In genomic region chr12:130729344-130729743, GRCh38 we compare ENCODE assay signal across 38 cellular contexts. TPM values are rescaled to one million over a fixed set of nuclear protein-coding genes. Genes with fewer than 3 reads are reported as not detected.
"Had no signal": no experiment of that assay in that cellular context is flagged by ENCODE, and none has a peak within 500 bp of the region (broad histone marks: within the 10 kb centered on the region; RNA-seq: fewer than 3 reads in every experiment).

No MANE protein-coding gene starts in this region.

- H3K4me3 ChIP-seq: adrenal gland, ascending aorta, breast epithelium, cardiac muscle cell, colonic mucosa, gastrocnemius medialis, heart left ventricle had no signal

- H3K27ac ChIP-seq: adrenal gland, ascending aorta, breast epithelium, cardiac muscle cell, colonic mucosa, foreskin keratinocyte, gastrocnemius medialis, heart left ventricle, WERI-Rb-1 had no signal

- H3K27ac Mint-ChIP-seq: activated CD4-positive, alpha-beta memory T cell treated with anti-CD3 and anti-CD28 coated beads for 36 hours; activated CD4-positive, alpha-beta T cell treated with anti-CD3 and anti-CD28 coated beads for 36 hours; activated CD4-positive, alpha-beta T cell treated with anti-CD3 and anti-CD28 coated beads, Interleukin-2, amount 10 ng/mL, durations not matched to agents 24 days and 14 days; activated CD8-positive, alpha-beta memory T cell treated with anti-CD3 and anti-CD28 coated beads, Interleukin-2, amount 10 ng/mL, durations not matched to agents 7 days and 5 days; activated CD8-positive, alpha-beta T cell treated with anti-CD3 and anti-CD28 coated beads, Interleukin-2, amount 10 ng/mL, durations not matched to agents 7 days and 5 days; activated naive CD4-positive, alpha-beta T cell treated with anti-CD3 and anti-CD28 coated beads for 36 hours; activated naive CD4-positive, alpha-beta T cell treated with anti-CD3 and anti-CD28 coated beads, Interleukin-2, amount 50 U/mL, for 24 hours; activated naive CD8-positive, alpha-beta T cell treated with anti-CD3 and anti-CD28 coated beads for 36 hours; activated naive CD8-positive, alpha-beta T cell treated with anti-CD3 and anti-CD28 coated beads, Interleukin-2, amount 50 U/mL, for 24 hours; activated T-helper 1 cell treated with anti-CD3 and anti-CD28 coated beads, Interleukin-12 subunit alpha, Interleukin-12 subunit beta, Interleukin-2, Interleukin-4 antibody, amounts not matched to agents 30 ng/mL and 10 ng/mL and 1 ng/mL, durations not matched to agents 14 hours and 24 hours and 36 hours; activated T-helper 2 cell treated with anti-CD3 and anti-CD28 coated beads, Interferon-gamma antibody, Interleukin-2, Interleukin-4, amounts not matched to agents 10 μg/mL and 5 μg/mL and 100 μg/mL, durations not matched to agents 14 hours and 24 hours and 36 hours; T-helper 17 cell; T-helper 2 cell treated with Interferon-gamma antibody and Interleukin-4, amounts not matched to agents 5 μg/mL and 100 μg/mL, for 36 hours had no signal

- H3K27me3 ChIP-seq: adrenal gland, ascending aorta, cardiac muscle cell, colonic mucosa, foreskin keratinocyte, gastrocnemius medialis had no signal

- H3K4me1 ChIP-seq: adrenal gland, ascending aorta, breast epithelium, colonic mucosa, foreskin keratinocyte, gastrocnemius medialis, heart left ventricle had no signal

- H3K27me3 Mint-ChIP-seq: activated CD4-positive, alpha-beta memory T cell treated with anti-CD3 and anti-CD28 coated beads for 36 hours; activated CD4-positive, alpha-beta T cell treated with anti-CD3 and anti-CD28 coated beads, Interleukin-2, amount 10 ng/mL, durations not matched to agents 24 days and 14 days; activated CD8-positive, alpha-beta memory T cell treated with anti-CD3 and anti-CD28 coated beads, Interleukin-2, amount 10 ng/mL, durations not matched to agents 7 days and 5 days had no signal

- DNase-seq: activated CD4-positive, alpha-beta memory T cell treated with anti-CD3 and anti-CD28 coated beads for 36 hours; activated CD4-positive, alpha-beta T cell treated with anti-CD3 and anti-CD28 coated beads for 36 hours; activated CD4-positive, alpha-beta T cell treated with anti-CD3 and anti-CD28 coated beads, Interleukin-2, amount 10 ng/mL, durations not matched to agents 24 days and 14 days; activated CD4-positive, CD25-positive, alpha-beta regulatory T cell; activated CD4-positive, CD25-positive, alpha-beta regulatory T cell treated with anti-CD3 and anti-CD28 coated beads, Interleukin-2, amount 50 U/mL, for 72 hours; activated CD8-positive, alpha-beta memory T cell treated with anti-CD3 and anti-CD28 coated beads, Interleukin-2, amount 10 ng/mL, durations not matched to agents 7 days and 5 days; activated CD8-positive, alpha-beta memory T cell treated with anti-CD3 and anti-CD28 coated beads, Interleukin-2, amount 50 U/mL, for 4 hours; activated CD8-positive, alpha-beta T cell treated with anti-CD3 and anti-CD28 coated beads, Interleukin-2, amount 10 ng/mL, durations not matched to agents 7 days and 5 days; activated effector memory CD4-positive, alpha-beta T cell treated with anti-CD3 and anti-CD28 coated beads, Interleukin-2, amount 50 U/mL, for 16 hours; activated naive CD4-positive, alpha-beta T cell treated with anti-CD3 and anti-CD28 coated beads for 36 hours; activated naive CD8-positive, alpha-beta T cell treated with anti-CD3 and anti-CD28 coated beads for 36 hours; activated naive CD8-positive, alpha-beta T cell treated with anti-CD3 and anti-CD28 coated beads, Interleukin-2, amount 50 U/mL, for 24 hours; activated T-cell treated with anti-CD3 and anti-CD28 coated beads, Interleukin-2, amount 50 U/mL, for 1 hour; activated T-cell treated with anti-CD3 and anti-CD28 coated beads, Interleukin-2, amount 50 U/mL, for 48 hours; central memory CD4-positive, alpha-beta T cell; cerebellar nuclear complex; colonic mucosa; effector CD8-positive, alpha-beta T cell; foreskin keratinocyte; gastrocnemius medialis; glutamatergic neuron; heart left ventricle; T-helper 1 cell; T-helper 17 cell; T1000; WERI-Rb-1 had no signal

- H3K9me3 Mint-ChIP-seq: activated naive CD4-positive, alpha-beta T cell treated with anti-CD3 and anti-CD28 coated beads, Interleukin-2, amount 50 U/mL, for 24 hours; T-helper 2 cell treated with Interferon-gamma antibody and Interleukin-4, amounts not matched to agents 5 μg/mL and 100 μg/mL, for 36 hours had no signal

- ATAC-seq: activated CD4-positive, alpha-beta T cell treated with anti-CD3 and anti-CD28 coated beads for 36 hours; activated CD8-positive, alpha-beta memory T cell treated with anti-CD3 and anti-CD28 coated beads, Interleukin-2, amount 10 ng/mL, durations not matched to agents 7 days and 5 days; activated CD8-positive, alpha-beta T cell treated with anti-CD3 and anti-CD28 coated beads, Interleukin-2, amount 10 ng/mL, durations not matched to agents 7 days and 5 days; activated naive CD8-positive, alpha-beta T cell treated with anti-CD3 and anti-CD28 coated beads, Interleukin-2, amount 50 U/mL, for 24 hours; esophagus mucosa; foreskin keratinocyte; gastrocnemius medialis; heart left ventricle; T-helper 17 cell had no signal

- H3K36me3 Mint-ChIP-seq: activated CD4-positive, alpha-beta memory T cell treated with anti-CD3 and anti-CD28 coated beads for 36 hours; activated CD8-positive, alpha-beta memory T cell treated with anti-CD3 and anti-CD28 coated beads, Interleukin-2, amount 10 ng/mL, durations not matched to agents 7 days and 5 days; activated naive CD4-positive, alpha-beta T cell treated with anti-CD3 and anti-CD28 coated beads, Interleukin-2, amount 50 U/mL, for 24 hours; activated naive CD8-positive, alpha-beta T cell treated with anti-CD3 and anti-CD28 coated beads for 36 hours; brain had no signal

- H3K9me3 ChIP-seq: adrenal gland, colonic mucosa had no signal

- H3K4me1 Mint-ChIP-seq: activated CD4-positive, alpha-beta T cell treated with anti-CD3 and anti-CD28 coated beads for 36 hours; activated CD4-positive, alpha-beta T cell treated with anti-CD3 and anti-CD28 coated beads, Interleukin-2, amount 10 ng/mL, durations not matched to agents 24 days and 14 days; activated CD8-positive, alpha-beta memory T cell treated with anti-CD3 and anti-CD28 coated beads, Interleukin-2, amount 10 ng/mL, durations not matched to agents 7 days and 5 days; activated naive CD4-positive, alpha-beta T cell treated with anti-CD3 and anti-CD28 coated beads, Interleukin-2, amount 50 U/mL, for 24 hours; activated naive CD8-positive, alpha-beta T cell treated with anti-CD3 and anti-CD28 coated beads for 36 hours; activated naive CD8-positive, alpha-beta T cell treated with anti-CD3 and anti-CD28 coated beads, Interleukin-2, amount 50 U/mL, for 24 hours; T-helper 17 cell had no signal

- H3K4me3 Mint-ChIP-seq: activated CD4-positive, alpha-beta memory T cell treated with anti-CD3 and anti-CD28 coated beads for 36 hours; activated CD4-positive, alpha-beta T cell treated with anti-CD3 and anti-CD28 coated beads for 36 hours; activated CD4-positive, alpha-beta T cell treated with anti-CD3 and anti-CD28 coated beads, Interleukin-2, amount 10 ng/mL, durations not matched to agents 24 days and 14 days; activated CD8-positive, alpha-beta memory T cell treated with anti-CD3 and anti-CD28 coated beads, Interleukin-2, amount 10 ng/mL, durations not matched to agents 7 days and 5 days; activated CD8-positive, alpha-beta T cell treated with anti-CD3 and anti-CD28 coated beads, Interleukin-2, amount 10 ng/mL, durations not matched to agents 7 days and 5 days; activated naive CD4-positive, alpha-beta T cell treated with anti-CD3 and anti-CD28 coated beads for 36 hours; activated naive CD4-positive, alpha-beta T cell treated with anti-CD3 and anti-CD28 coated beads, Interleukin-2, amount 50 U/mL, for 24 hours; activated naive CD8-positive, alpha-beta T cell treated with anti-CD3 and anti-CD28 coated beads for 36 hours; activated naive CD8-positive, alpha-beta T cell treated with anti-CD3 and anti-CD28 coated beads, Interleukin-2, amount 50 U/mL, for 24 hours; activated T-helper 1 cell treated with anti-CD3 and anti-CD28 coated beads, Interleukin-12 subunit alpha, Interleukin-12 subunit beta, Interleukin-2, Interleukin-4 antibody, amounts not matched to agents 30 ng/mL and 10 ng/mL and 1 ng/mL, durations not matched to agents 14 hours and 24 hours and 36 hours; brain; T-helper 17 cell; T-helper 2 cell treated with Interferon-gamma antibody and Interleukin-4, amounts not matched to agents 5 μg/mL and 100 μg/mL, for 36 hours had no signal

- H3K36me3 ChIP-seq: adrenal gland, ascending aorta, breast epithelium, cardiac muscle cell, colonic mucosa, gastrocnemius medialis, heart left ventricle, WERI-Rb-1 had no signal

RNA-seq across cellular contexts. Expression of gene RIMBP2, which starts 13.2 kb away (rescaled TPM):
- total RNA-seq: activated CD4-positive, alpha-beta T cell treated with anti-CD3 and anti-CD28 coated beads for 36 hours; activated CD4-positive, alpha-beta T cell treated with anti-CD3 and anti-CD28 coated beads, Interleukin-2, amount 10 ng/mL, durations not matched to agents 24 days and 14 days; activated CD8-positive, alpha-beta memory T cell treated with anti-CD3 and anti-CD28 coated beads for 36 hours; activated CD8-positive, alpha-beta memory T cell treated with anti-CD3 and anti-CD28 coated beads, Interleukin-2, amount 10 ng/mL, durations not matched to agents 7 days and 5 days; activated CD8-positive, alpha-beta T cell treated with anti-CD3 and anti-CD28 coated beads, Interleukin-2, amount 10 ng/mL, durations not matched to agents 7 days and 5 days; activated naive CD4-positive, alpha-beta T cell treated with anti-CD3 and anti-CD28 coated beads for 36 hours; activated naive CD8-positive, alpha-beta T cell treated with anti-CD3 and anti-CD28 coated beads for 36 hours; activated T-helper 1 cell treated with anti-CD3 and anti-CD28 coated beads, Interleukin-12 subunit alpha, Interleukin-12 subunit beta, Interleukin-2, Interleukin-4 antibody, amounts not matched to agents 30 ng/mL and 10 ng/mL and 1 ng/mL, durations not matched to agents 14 hours and 24 hours and 36 hours; activated T-helper 2 cell treated with anti-CD3 and anti-CD28 coated beads, Interferon-gamma antibody, Interleukin-2, Interleukin-4, amounts not matched to agents 10 μg/mL and 5 μg/mL and 100 μg/mL, durations not matched to agents 14 hours and 24 hours and 36 hours; ascending aorta; dermis microvascular lymphatic vessel endothelial cell; T-helper 17 cell had no signal
- polyA plus RNA-seq: foreskin keratinocyte, heart left ventricle had no signal
